Comparison of ENCODE assay signal across 1 cellular context in genomic region chr16:56421976-56422669, GRCh38.
TF ChIP-seq lines count a peak whose summit lies in the region.

No MANE protein-coding gene starts in this region.

TF ChIP-seq in SK-N-SH, 30 proteins besides CTCF, POLR2A, EP300 and RAD21:
- TF ChIP-seq TAF1 (IDR thresholded peaks at IDR 0.05; ENCODE audit: borderline replicate concordance, low read depth, low read length) (no peak), NRF1 (IDR thresholded peaks at IDR 0.05; ENCODE audit: low read depth, low read length) (no peak), EZH2phosphoT487 (IDR thresholded peaks at IDR 0.05; ENCODE audit: borderline replicate concordance, low read depth) (no peak), GABPA (IDR thresholded peaks at IDR 0.05; ENCODE audit: low read depth) (no peak)
- TF ChIP-seq, protein P1, sequence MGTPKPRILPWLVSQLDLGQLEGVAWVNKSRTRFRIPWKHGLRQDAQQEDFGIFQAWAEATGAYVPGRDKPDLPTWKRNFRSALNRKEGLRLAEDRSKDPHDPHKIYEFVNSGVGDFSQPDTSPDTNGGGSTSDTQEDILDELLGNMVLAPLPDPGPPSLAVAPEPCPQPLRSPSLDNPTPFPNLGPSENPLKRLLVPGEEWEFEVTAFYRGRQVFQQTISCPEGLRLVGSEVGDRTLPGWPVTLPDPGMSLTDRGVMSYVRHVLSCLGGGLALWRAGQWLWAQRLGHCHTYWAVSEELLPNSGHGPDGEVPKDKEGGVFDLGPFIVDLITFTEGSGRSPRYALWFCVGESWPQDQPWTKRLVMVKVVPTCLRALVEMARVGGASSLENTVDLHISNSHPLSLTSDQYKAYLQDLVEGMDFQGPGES (IDR thresholded peaks at IDR 0.05; ENCODE audit: low read depth, low read length): no peak
- TF ChIP-seq, protein P2, sequence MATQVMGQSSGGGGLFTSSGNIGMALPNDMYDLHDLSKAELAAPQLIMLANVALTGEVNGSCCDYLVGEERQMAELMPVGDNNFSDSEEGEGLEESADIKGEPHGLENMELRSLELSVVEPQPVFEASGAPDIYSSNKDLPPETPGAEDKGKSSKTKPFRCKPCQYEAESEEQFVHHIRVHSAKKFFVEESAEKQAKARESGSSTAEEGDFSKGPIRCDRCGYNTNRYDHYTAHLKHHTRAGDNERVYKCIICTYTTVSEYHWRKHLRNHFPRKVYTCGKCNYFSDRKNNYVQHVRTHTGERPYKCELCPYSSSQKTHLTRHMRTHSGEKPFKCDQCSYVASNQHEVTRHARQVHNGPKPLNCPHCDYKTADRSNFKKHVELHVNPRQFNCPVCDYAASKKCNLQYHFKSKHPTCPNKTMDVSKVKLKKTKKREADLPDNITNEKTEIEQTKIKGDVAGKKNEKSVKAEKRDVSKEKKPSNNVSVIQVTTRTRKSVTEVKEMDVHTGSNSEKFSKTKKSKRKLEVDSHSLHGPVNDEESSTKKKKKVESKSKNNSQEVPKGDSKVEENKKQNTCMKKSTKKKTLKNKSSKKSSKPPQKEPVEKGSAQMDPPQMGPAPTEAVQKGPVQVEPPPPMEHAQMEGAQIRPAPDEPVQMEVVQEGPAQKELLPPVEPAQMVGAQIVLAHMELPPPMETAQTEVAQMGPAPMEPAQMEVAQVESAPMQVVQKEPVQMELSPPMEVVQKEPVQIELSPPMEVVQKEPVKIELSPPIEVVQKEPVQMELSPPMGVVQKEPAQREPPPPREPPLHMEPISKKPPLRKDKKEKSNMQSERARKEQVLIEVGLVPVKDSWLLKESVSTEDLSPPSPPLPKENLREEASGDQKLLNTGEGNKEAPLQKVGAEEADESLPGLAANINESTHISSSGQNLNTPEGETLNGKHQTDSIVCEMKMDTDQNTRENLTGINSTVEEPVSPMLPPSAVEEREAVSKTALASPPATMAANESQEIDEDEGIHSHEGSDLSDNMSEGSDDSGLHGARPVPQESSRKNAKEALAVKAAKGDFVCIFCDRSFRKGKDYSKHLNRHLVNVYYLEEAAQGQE (IDR thresholded peaks at IDR 0.05; ENCODE audit: low read depth, low read length): no peak
